In genomic region chr17:48052956-48053757, GRCh38 we compare ENCODE assay signal across 1 cellular context.
TF ChIP-seq lines count a peak whose summit lies in the region.

No MANE protein-coding gene starts in this region.

TF ChIP-seq in liver, 16 proteins besides CTCF, POLR2A, EP300 and RAD21 (continued from another document):
- TF ChIP-seq GABPA (IDR thresholded peaks at IDR 0.05 in 1 of 2, conservative IDR thresholded peaks at IDR 0.05 in 1 of 2): no peak
- TF ChIP-seq FOXA1 (IDR thresholded peaks at IDR 0.05): peak; percentile 68
- TF ChIP-seq RXRA (IDR thresholded peaks at IDR 0.05): peak; percentile 80 to 85
- TF ChIP-seq YY1 (IDR thresholded peaks at IDR 0.05): peak; percentile 79
- TF ChIP-seq HNF4A (conservative IDR thresholded peaks at IDR 0.05): peak; percentile 57 to 62
